In the genomic region with DNA sequence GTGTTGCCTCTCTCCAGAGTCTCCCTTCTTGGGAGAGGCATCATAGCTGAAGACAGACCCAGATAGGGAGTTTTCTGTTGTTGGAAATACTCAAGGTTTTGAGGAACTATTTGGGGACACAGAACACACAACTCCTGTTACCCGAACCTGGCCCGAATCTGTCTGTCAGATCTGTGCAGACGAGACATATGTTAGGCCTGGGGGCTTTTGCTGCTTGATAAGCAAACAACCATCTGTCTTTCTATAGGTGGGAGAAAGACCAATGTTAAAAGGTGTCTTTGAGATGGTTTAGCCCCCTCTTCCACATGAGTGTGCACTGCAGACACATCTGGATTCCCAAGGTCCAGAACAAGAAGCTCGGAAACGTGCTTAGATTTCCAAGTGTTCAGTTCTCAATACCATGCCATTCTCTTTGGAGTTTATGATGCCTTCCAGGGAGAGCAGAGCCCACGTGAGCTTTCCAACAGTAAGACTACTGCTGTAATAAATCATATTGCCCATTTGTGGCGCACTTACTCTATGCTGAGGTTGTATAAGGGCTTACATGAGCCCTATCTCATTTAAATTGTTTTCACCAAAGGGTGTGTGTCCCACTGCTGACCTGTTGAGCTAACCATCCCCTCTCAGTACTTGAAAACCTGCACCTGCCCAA, we compare ENCODE assay signal across 13 cellular contexts. TPM values are rescaled to one million over a fixed set of nuclear protein-coding genes. Genes with fewer than 3 reads are reported as not detected.
DNase-seq lines count a peak whose midpoint lies in the region; ATAC-seq and TF ChIP-seq lines count a peak whose summit lies in the region.
"Had no signal": no experiment of that assay in that cellular context is flagged by ENCODE, and none has a peak within 500 bp of the region (broad histone marks: within the 10 kb centered on the region; RNA-seq: fewer than 3 reads in every experiment).

No MANE protein-coding gene starts in this region.

- in situ Hi-C loops in GM13977 (cut with MboI; ENCODE audit: low pct_unique_long_range_greater_than_20kb, low sequenced_read_pairs, unreplicated experiment) = no loop called here

- peaks cover 13% of the 10 kb centered on the region for H3K79me2 ChIP-seq in osteoblast (ENCODE audit: insufficient read depth, low read length)

- H4K20me1 ChIP-seq in osteoblast (ENCODE audit: insufficient read depth, low read length) = no peaks in the 10 kb centered on the region

- H3K4me1 ChIP-seq in osteoblast (ENCODE audit: insufficient read depth, low read length) = peaks cover 20% of the 10 kb centered on the region
- H3K4me1 ChIP-seq in lower lobe of right lung = peaks cover 9% of the 10 kb centered on the region

- ATAC-seq in lower lobe of right lung (no peak), HG03378 (IDR thresholded peaks at IDR 0.05; ENCODE audit: unreplicated experiment) (no peak)
- ATAC-seq: activated CD4-positive, CD25-positive, alpha-beta regulatory T cell treated with anti-CD3 and anti-CD28 coated beads, Interleukin-2, amount 50 U/mL, for 24 hours had no signal

- no peak overlapping the region for H3K4me3 ChIP-seq in osteoblast (ENCODE audit: insufficient read depth, low read length)
- no peak overlapping the region for H3K4me3 ChIP-seq in lower lobe of right lung

- H2AFZ ChIP-seq in osteoblast (ENCODE audit: low read length) = no peak overlapping the region

- no peak for DNase-seq in GM10248 (ENCODE audit: extremely low spot score)
- DNase-seq in GM13977 (ENCODE audit: low spot score) = no peak
- DNase-seq in RPMI8226 = peak; percentile 35
- no peak for DNase-seq in osteoblast (ENCODE audit: insufficient read length, low spot score, missing footprints)
- no peak for DNase-seq in lower lobe of right lung
- DNase-seq in activated effector memory CD4-positive, alpha-beta T cell treated with Interleukin-2 at 50 U/mL for 16 hours = no peak
- DNase-seq: activated gamma-delta T cell treated with Interleukin-2 at 50 U/mL for 16 hours, Caco-2, NCI-H446, SHP77 treated with DMSO at 0.1 percent for 48 hours had no signal

- POLR2A ChIA-PET in GM10248 (lab: Yijun Ruan, JAX) = no interaction called here

- H3K4me2 ChIP-seq in osteoblast (ENCODE audit: insufficient read depth, low read length) = peak overlapping the region; percentile 20

- H3K27me3 ChIP-seq in osteoblast (ENCODE audit: insufficient read depth, low read length) = no peaks in the 10 kb centered on the region
- H3K27me3 ChIP-seq in lower lobe of right lung (ENCODE audit: low read depth) = no peaks in the 10 kb centered on the region

- H3K36me3 ChIP-seq in osteoblast (ENCODE audit: insufficient read depth, low read length) (no peaks in the 10 kb centered on the region), lower lobe of right lung (no peaks in the 10 kb centered on the region)

- H3K27ac ChIP-seq in osteoblast (ENCODE audit: low read depth, low read length) = peak overlapping the region; percentile 33
- H3K27ac ChIP-seq in lower lobe of right lung = no peak overlapping the region
- H3K27ac ChIP-seq: epithelial cell of prostate had no signal

- peak; percentile 10 for TF ChIP-seq CTCF in GM10248 (IDR thresholded peaks at IDR 0.05; ENCODE audit: control extremely low read depth, extremely low read depth, low read depth, missing control alignments)
- TF ChIP-seq CTCF in GM13977 (IDR thresholded peaks at IDR 0.05; ENCODE audit: extremely low read depth, insufficient read depth, missing control alignments) = peak; percentile 4
- no peak for TF ChIP-seq CTCF in osteoblast (IDR thresholded peaks at IDR 0.05; ENCODE audit: extremely low read depth, low read depth, low read length)
- TF ChIP-seq CTCF in lower lobe of right lung (IDR thresholded peaks at IDR 0.05) = no peak

- CTCF ChIA-PET in GM10248 (lab: Yijun Ruan, JAX) = interaction anchor here (1.2 to 1.5 kb wide), 4 partner anchors 9 to 166 kb away, joined by 3 to 4 read pairs (median 3); no protein-coding TSS in a partner anchor

- intact Hi-C loops in lower lobe of right lung (cut with DNase I) = no loop called here

- H3K9me3 ChIP-seq in osteoblast (ENCODE audit: low read depth, low read length) (no peaks in the 10 kb centered on the region), lower lobe of right lung (no peaks in the 10 kb centered on the region)
- H3K9me3 ChIP-seq: Caco-2 had no signal

RNA-seq across cellular contexts. Expression of a gene that starts 3.8 kb away (rescaled TPM):
- total RNA-seq in osteoblast (24.2 and 28.6 TPM in 2 replicates), lower lobe of right lung (67.8 TPM)

RNA-seq across cellular contexts. Expression of a gene that starts 45.3 kb away (rescaled TPM):
- 26.8 and 29.7 TPM in 2 replicates for total RNA-seq in osteoblast
- 40.6 TPM for total RNA-seq in lower lobe of right lung

Comparison
In these comparisons a context has a peak if more than half of its experiments do, and no peak if none do; other contexts are left out.
1. CTCF ChIP-seq: peak in GM10248 (single experiment) and GM13977 (single experiment); none in osteoblast (single experiment) and lower lobe of right lung (single experiment).